In genomic region chr1:24999906-25000305, GRCh38 we compare ENCODE assay signal across 25 cellular contexts.
A peak's percentile ranks its signal among the peaks of the same experiment; 100 is the strongest.
DNase-seq lines count a peak whose midpoint lies in the region; ATAC-seq and TF ChIP-seq lines count a peak whose summit lies in the region.
"Had no signal": no experiment of that assay in that cellular context is flagged by ENCODE, and none has a peak within 500 bp of the region (broad histone marks: within the 10 kb centered on the region; RNA-seq: fewer than 3 reads in every experiment).

No MANE protein-coding gene starts in this region.

- H3K4me1 ChIP-seq in BLaER1 = peaks cover 87% of the 10 kb centered on the region
- H3K4me1 ChIP-seq: A549, gastrocnemius medialis, psoas muscle, suprapubic skin had no signal

- no peak for DNase-seq in activated CD4-positive, alpha-beta T cell treated with anti-CD3 and anti-CD28 coated beads, Interleukin-2, amount 10 ng/mL, durations not matched to agents 7 days and 5 days
- no peak for DNase-seq in activated CD4-positive, alpha-beta T cell treated with anti-CD3 and anti-CD28 coated beads for 4 hours
- DNase-seq in T-cell (no peak), lower leg skin (ENCODE audit: low spot score in 2 of 2) (no peak), kidney glomerular epithelial cell (lab: John Stamatoyannopoulos, UW) (no peak)
- no peak for DNase-seq in effector memory CD8-positive, alpha-beta T cell
- DNase-seq in central memory CD4-positive, alpha-beta T cell = no peak
- DNase-seq: activated CD8-positive, alpha-beta memory T cell treated with anti-CD3 and anti-CD28 coated beads, Interleukin-2, amount 50 U/mL, for 4 hours; activated gamma-delta T cell; cortex of kidney; gastrocnemius medialis; H7; hippocampal formation; KBM-7; NCI-H2171 treated with DMSO at 0.1 percent for 48 hours; NCI-H524 treated with DMSO at 0.1 percent for 48 hours; NK-92 treated with Interleukin-12 subunit alpha and Interleukin-12 subunit beta, amount 100 ng/mL, for 24 hours; SIG-M5 had no signal

- no peak for TF ChIP-seq CTCF in lower leg skin (IDR thresholded peaks at IDR 0.05)

- H3K4me3 ChIP-seq in BLaER1 (no peak overlapping the region), lower leg skin (ENCODE audit: low read depth, poor library complexity, severe bottlenecking) (no peak overlapping the region)
- H3K4me3 ChIP-seq: A549, gastrocnemius medialis, lung, psoas muscle, suprapubic skin had no signal

- H3K27me3 Mint-ChIP-seq in activated CD4-positive, alpha-beta T cell treated with anti-CD3 and anti-CD28 coated beads, Interleukin-2, amount 10 ng/mL, durations not matched to agents 7 days and 5 days = no peaks in the 10 kb centered on the region
- H3K27me3 Mint-ChIP-seq in T-cell = no peaks in the 10 kb centered on the region
- no peaks in the 10 kb centered on the region for H3K27me3 Mint-ChIP-seq in effector memory CD8-positive, alpha-beta T cell
- H3K27me3 Mint-ChIP-seq: B cell had no signal

- H3K9me3 Mint-ChIP-seq in activated CD4-positive, alpha-beta T cell treated with anti-CD3 and anti-CD28 coated beads, Interleukin-2, amount 10 ng/mL, durations not matched to agents 7 days and 5 days = peaks cover 9% of the 10 kb centered on the region
- peaks cover 0 to 6% (median 6%) of the 10 kb centered on the region in 3 donors for H3K9me3 Mint-ChIP-seq in T-cell
- H3K9me3 Mint-ChIP-seq in effector memory CD8-positive, alpha-beta T cell = peaks cover 8 to 11% of the 10 kb centered on the region in 2 donors

- no peak overlapping the region for H3K4me3 Mint-ChIP-seq in activated CD4-positive, alpha-beta T cell treated with anti-CD3 and anti-CD28 coated beads, Interleukin-2, amount 10 ng/mL, durations not matched to agents 7 days and 5 days
- H3K4me3 Mint-ChIP-seq in T-cell = peak overlapping the region in 1 of 3 donors; percentile 6
- H3K4me3 Mint-ChIP-seq in effector memory CD8-positive, alpha-beta T cell = peak overlapping the region in 1 of 2 donors; percentile 5
- H3K4me3 Mint-ChIP-seq: B cell had no signal

- WGBS in lower leg skin, 2 donors = 64 to 81% methylated on average over 4 of the region's 4 CpGs

- no peaks in the 10 kb centered on the region for H3K36me3 ChIP-seq in BLaER1
- H3K36me3 ChIP-seq: gastrocnemius medialis, suprapubic skin had no signal

- no peak overlapping the region for H3K9ac ChIP-seq in BLaER1

- H3K27ac ChIP-seq in BLaER1 = peak overlapping the region; percentile 89
- H3K27ac ChIP-seq: A549, gastrocnemius medialis, psoas muscle, suprapubic skin had no signal

- H3K4me2 ChIP-seq in BLaER1 = peak overlapping the region; percentile 80
- H3K4me2 ChIP-seq: A549 had no signal

- ATAC-seq in T-cell (replicated peaks in 1 of 4) = no peak
- no peak for ATAC-seq in effector memory CD8-positive, alpha-beta T cell (replicated peaks)
- ATAC-seq: A549; activated CD4-positive, CD25-positive, alpha-beta regulatory T cell treated with anti-CD3 and anti-CD28 coated beads, Interleukin-2, amount 50 U/mL, for 24 hours; gastrocnemius medialis; psoas muscle had no signal

- no peaks in the 10 kb centered on the region for H3K27me3 ChIP-seq in BLaER1
- H3K27me3 ChIP-seq: gastrocnemius medialis had no signal

- H3K9me3 ChIP-seq in BLaER1 = no peaks in the 10 kb centered on the region
- H3K9me3 ChIP-seq: A549, gastrocnemius medialis, psoas muscle, suprapubic skin had no signal

- intact Hi-C loops in lower leg skin (cut with DNase I; ENCODE audit: low total_unique reads) = no loop called here

- peaks cover 85% of the 10 kb centered on the region for H3K4me1 Mint-ChIP-seq in activated CD4-positive, alpha-beta T cell treated with anti-CD3 and anti-CD28 coated beads, Interleukin-2, amount 10 ng/mL, durations not matched to agents 7 days and 5 days
- peaks cover 65 to 82% (median 75%) of the 10 kb centered on the region in 3 donors for H3K4me1 Mint-ChIP-seq in T-cell
- H3K4me1 Mint-ChIP-seq in effector memory CD8-positive, alpha-beta T cell (ENCODE audit: low read depth in 2 of 2) = peaks cover 55 to 63% of the 10 kb centered on the region in 2 donors

- H3K27ac Mint-ChIP-seq in activated CD4-positive, alpha-beta T cell treated with anti-CD3 and anti-CD28 coated beads, Interleukin-2, amount 10 ng/mL, durations not matched to agents 7 days and 5 days = peak overlapping the region; percentile 64
- peak overlapping the region; percentile 74 to 85 for H3K27ac Mint-ChIP-seq in T-cell
- peak overlapping the region; percentile 79 to 86 for H3K27ac Mint-ChIP-seq in effector memory CD8-positive, alpha-beta T cell

- CTCF ChIA-PET in activated CD4-positive, alpha-beta T cell treated with anti-CD3 and anti-CD28 coated beads, Interleukin-2, amount 10 ng/mL, durations not matched to agents 7 days and 5 days (lab: Charles Lee) = interaction anchor here (1.1 to 3.5 kb wide), 5 partner anchors 8 to 67 kb away, joined by 3 to 18 read pairs (median 4); no protein-coding TSS in a partner anchor
- CTCF ChIA-PET in T-cell (lab: Charles Lee) = no interaction called here

- H3K36me3 Mint-ChIP-seq in activated CD4-positive, alpha-beta T cell treated with anti-CD3 and anti-CD28 coated beads, Interleukin-2, amount 10 ng/mL, durations not matched to agents 7 days and 5 days (ENCODE audit: low read depth) = peaks cover 13% of the 10 kb centered on the region
- H3K36me3 Mint-ChIP-seq in T-cell = peaks cover 10% of the 10 kb centered on the region
- H3K36me3 Mint-ChIP-seq in effector memory CD8-positive, alpha-beta T cell (ENCODE audit: insufficient read depth) = peaks cover 11% of the 10 kb centered on the region

- no peak for TF ChIP-seq POLR2A in lower leg skin (IDR thresholded peaks at IDR 0.05)

- POLR2A ChIA-PET in activated CD4-positive, alpha-beta T cell treated with anti-CD3 and anti-CD28 coated beads, Interleukin-2, amount 10 ng/mL, durations not matched to agents 7 days and 5 days (lab: Charles Lee) = no interaction called here
- POLR2A ChIA-PET in T-cell (lab: Charles Lee) = no interaction called here

- H4K20me1 ChIP-seq in BLaER1 = no peaks in the 10 kb centered on the region
